In genomic region chr17:76561799-76562268, GRCh38 we compare ENCODE assay signal across 2 cellular contexts.
TF ChIP-seq lines count a peak whose summit lies in the region.

No MANE protein-coding gene starts in this region.

TF ChIP-seq in IMR-90, 13 proteins besides CTCF, POLR2A, EP300 and RAD21:
- TF ChIP-seq FOS (IDR thresholded peaks at IDR 0.05; ENCODE audit: low read depth, low read length) (no peak), NFE2L2 (IDR thresholded peaks at IDR 0.05; ENCODE audit: low read depth, low read length) (no peak), RCOR1 (IDR thresholded peaks at IDR 0.05; ENCODE audit: insufficient replicate concordance, low read length) (no peak), MXI1 (IDR thresholded peaks at IDR 0.05; ENCODE audit: borderline replicate concordance, low read depth, low read length) (no peak)
- TF ChIP-seq, protein P1, sequence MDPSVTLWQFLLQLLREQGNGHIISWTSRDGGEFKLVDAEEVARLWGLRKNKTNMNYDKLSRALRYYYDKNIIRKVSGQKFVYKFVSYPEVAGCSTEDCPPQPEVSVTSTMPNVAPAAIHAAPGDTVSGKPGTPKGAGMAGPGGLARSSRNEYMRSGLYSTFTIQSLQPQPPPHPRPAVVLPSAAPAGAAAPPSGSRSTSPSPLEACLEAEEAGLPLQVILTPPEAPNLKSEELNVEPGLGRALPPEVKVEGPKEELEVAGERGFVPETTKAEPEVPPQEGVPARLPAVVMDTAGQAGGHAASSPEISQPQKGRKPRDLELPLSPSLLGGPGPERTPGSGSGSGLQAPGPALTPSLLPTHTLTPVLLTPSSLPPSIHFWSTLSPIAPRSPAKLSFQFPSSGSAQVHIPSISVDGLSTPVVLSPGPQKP (IDR thresholded peaks at IDR 0.05; ENCODE audit: borderline replicate concordance, low read depth, low read length) = no peak

TF ChIP-seq in K562, 482 proteins besides CTCF, POLR2A, EP300 and RAD21:
- no peak for TF ChIP-seq ARID2 (IDR thresholded peaks at IDR 0.05)
- no peak for TF ChIP-seq ZNF79 (CRISPR knock-in tag; IDR thresholded peaks at IDR 0.05; ENCODE audit: low read depth)
- no peak for TF ChIP-seq DPF2 (IDR thresholded peaks at IDR 0.05)
- TF ChIP-seq SRSF9 (IDR thresholded peaks at IDR 0.05; ENCODE audit: borderline replicate concordance, low read depth, low read length) = no peak
- no peak for TF ChIP-seq L3MBTL2 (IDR thresholded peaks at IDR 0.05)
- TF ChIP-seq SLC30A9 (CRISPR knock-in tag; IDR thresholded peaks at IDR 0.05) = no peak
- TF ChIP-seq FOXA3 (CRISPR knock-in tag; conservative IDR thresholded peaks at IDR 0.05 in 1 of 2, IDR thresholded peaks at IDR 0.05 in 1 of 2) = no peak
- TF ChIP-seq RBBP5 (IDR thresholded peaks at IDR 0.05; ENCODE audit: borderline replicate concordance, insufficient read depth, low read length, poor library complexity, severe bottlenecking) = no peak
- no peak for TF ChIP-seq ZNF609 (CRISPR knock-in tag; IDR thresholded peaks at IDR 0.05; ENCODE audit: borderline replicate concordance)
- TF ChIP-seq TAF1 (IDR thresholded peaks at IDR 0.05; ENCODE audit: control insufficient read depth, extremely low read depth, insufficient read depth, low read length, severe bottlenecking) = no peak
